15 cellular contexts compared by ENCODE assay signal in the genomic region with DNA sequence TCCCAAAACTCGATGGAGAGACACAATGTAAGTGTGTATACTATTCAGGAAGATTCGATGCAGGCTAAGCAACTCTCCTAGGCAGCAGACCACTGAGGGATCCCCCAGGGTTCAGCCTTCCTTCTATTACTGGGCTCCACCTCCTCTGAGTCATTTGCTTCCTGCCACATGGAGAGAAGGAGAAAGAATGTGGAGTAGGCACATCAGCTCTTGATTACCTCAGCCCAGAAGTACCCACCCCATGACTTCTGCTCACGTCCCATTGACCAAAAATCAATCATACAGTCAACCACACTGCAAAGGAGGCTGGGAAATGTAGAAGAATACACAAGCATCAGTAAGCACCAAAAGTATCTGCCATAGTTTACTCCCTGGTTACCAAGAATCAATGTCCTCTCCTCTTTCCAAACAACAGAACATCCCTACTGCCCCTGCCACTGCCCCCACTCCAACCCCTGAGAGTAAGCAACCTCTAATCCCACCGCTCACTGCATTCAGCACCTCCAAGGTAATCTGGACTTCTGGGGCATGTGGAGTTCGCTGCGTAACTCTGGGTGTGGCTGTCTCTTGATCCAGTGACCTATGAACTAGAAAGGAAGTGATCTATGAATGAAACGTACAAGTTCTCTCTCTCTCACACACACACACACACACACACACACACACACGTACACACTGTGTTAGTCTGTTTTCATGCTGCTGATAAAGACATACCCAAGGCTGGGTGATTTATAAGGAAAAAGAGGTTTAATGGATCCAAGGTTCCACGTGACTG.
DNase-seq lines count a peak whose midpoint lies in the region; ATAC-seq and TF ChIP-seq lines count a peak whose summit lies in the region.
"Had no signal": no experiment of that assay in that cellular context is flagged by ENCODE, and none has a peak within 500 bp of the region (broad histone marks: within the 10 kb centered on the region; RNA-seq: fewer than 3 reads in every experiment).

No MANE protein-coding gene starts in this region.

- ATAC-seq in HG02938 (IDR thresholded peaks at IDR 0.05; ENCODE audit: unreplicated experiment) (no peak), GM18511 (IDR thresholded peaks at IDR 0.05; ENCODE audit: unreplicated experiment) (no peak)
- ATAC-seq: stimulated activated memory B cell treated with anti-CD40 and anti-IgM and Interleukin-4, amounts not matched to agents 10 μg/mL and 1 μg/mL and 100 μg/mL, for 72 hours had no signal

- H3K36me3 Mint-ChIP-seq in brain, result no peaks in the 10 kb centered on the region
- H3K36me3 Mint-ChIP-seq: stimulated activated memory B cell treated with anti-CD40 and anti-IgM and Interleukin-4, amounts not matched to agents 10 μg/mL and 1 μg/mL and 100 μg/mL, for 72 hours had no signal

- no peak overlapping the region for H3K4me3 Mint-ChIP-seq in brain
- H3K4me3 Mint-ChIP-seq: immature natural killer cell; stimulated activated memory B cell treated with anti-CD40 and anti-IgM and Interleukin-4, amounts not matched to agents 10 μg/mL and 1 μg/mL and 100 μg/mL, for 72 hours had no signal

- H3K27me3 ChIP-seq in AG04450 (ENCODE audit: control insufficient read depth, insufficient read depth, low read length), result no peaks in the 10 kb centered on the region
- no peaks in the 10 kb centered on the region for H3K27me3 ChIP-seq in kidney epithelial cell (ENCODE audit: control insufficient read depth, insufficient read depth, low read length)

- TF ChIP-seq CTCF in AG04450 (IDR thresholded peaks at IDR 0.05; ENCODE audit: low read depth, low read length) (no peak), brain (conservative IDR thresholded peaks at IDR 0.05) (no peak), kidney epithelial cell (IDR thresholded peaks at IDR 0.05; ENCODE audit: insufficient read depth, low read length, poor library complexity, severe bottlenecking) (no peak)

- H3K4me3 ChIP-seq in AG04450 (ENCODE audit: low read depth, low read length) (no peak overlapping the region), kidney epithelial cell (ENCODE audit: low read depth, low read length) (no peak overlapping the region)

- H3K27me3 Mint-ChIP-seq in brain, result no peaks in the 10 kb centered on the region
- H3K27me3 Mint-ChIP-seq: stimulated activated memory B cell treated with anti-CD40 and anti-IgM and Interleukin-4, amounts not matched to agents 10 μg/mL and 1 μg/mL and 100 μg/mL, for 72 hours had no signal

- H3K9me3 Mint-ChIP-seq in brain, result peaks cover 0 to 5% (median 2%) of the 10 kb centered on the region in 5 experiments

- DNase-seq in AG04450 (ENCODE audit: low read depth, low spot score), result peak; percentile 76
- peak; percentile 27 for DNase-seq in HS-27A (ENCODE audit: low read depth)
- DNase-seq in kidney epithelial cell (ENCODE audit: low read depth), result peak; percentile 84
- no peak for DNase-seq in NCI-H128 (lab: John Stamatoyannopoulos, UW; ENCODE audit: unreplicated experiment)
- no peak for DNase-seq in NCI-H2196 (lab: John Stamatoyannopoulos, UW; ENCODE audit: unreplicated experiment)
- DNase-seq: ACHN; activated naive CD4-positive, alpha-beta T cell treated with anti-CD3 and anti-CD28 coated beads, Interleukin-2, amount 50 U/mL, for 16 hours; GDM1; immature natural killer cell; NCI-H526; T-helper 1 cell had no signal

- POLR2A ChIA-PET in AG04450 (lab: Yijun Ruan, JAX), result interaction anchor here (0.8 kb wide), 1 partner anchor 17 kb away, joined by 3 read pairs; no protein-coding TSS in a partner anchor

- no peaks in the 10 kb centered on the region for H3K36me3 ChIP-seq in kidney epithelial cell (ENCODE audit: control insufficient read depth, insufficient read depth, low read length)

- peak overlapping the region in 3 of 5 experiments; percentile 13 to 36 (median 30) for H3K27ac Mint-ChIP-seq in brain
- H3K27ac Mint-ChIP-seq: immature natural killer cell; stimulated activated memory B cell treated with anti-CD40 and anti-IgM and Interleukin-4, amounts not matched to agents 10 μg/mL and 1 μg/mL and 100 μg/mL, for 72 hours had no signal

- H3K9me3 ChIP-seq in AG04450 (ENCODE audit: control insufficient read depth, insufficient read depth, low read length), result peaks cover under 1% of the 10 kb centered on the region; the same call in 1 of the 2 replicates

- CTCF ChIA-PET in AG04450 (lab: Charles Lee), result interaction anchor here (0.7 to 2.2 kb wide), 4 partner anchors 13 to 121 kb away, joined by 3 to 12 read pairs (median 6); no protein-coding TSS in a partner anchor

- H3K4me1 Mint-ChIP-seq in brain, result peaks cover 70% of the 10 kb centered on the region
- H3K4me1 Mint-ChIP-seq: immature natural killer cell had no signal

- H3K27ac ChIP-seq in AG04450 (ENCODE audit: low read depth, low read length), result peak overlapping the region; percentile 71

Comparison
In these comparisons a context has a peak if more than half of its experiments do, and no peak if none do; other contexts are left out.
1. DNase-seq: peak in AG04450 (single experiment), HS-27A (single experiment) and kidney epithelial cell (single experiment); none in NCI-H128 (single experiment) and NCI-H2196 (single experiment).